Comparison of ENCODE assay signal across 8 cellular contexts in the genomic region with DNA sequence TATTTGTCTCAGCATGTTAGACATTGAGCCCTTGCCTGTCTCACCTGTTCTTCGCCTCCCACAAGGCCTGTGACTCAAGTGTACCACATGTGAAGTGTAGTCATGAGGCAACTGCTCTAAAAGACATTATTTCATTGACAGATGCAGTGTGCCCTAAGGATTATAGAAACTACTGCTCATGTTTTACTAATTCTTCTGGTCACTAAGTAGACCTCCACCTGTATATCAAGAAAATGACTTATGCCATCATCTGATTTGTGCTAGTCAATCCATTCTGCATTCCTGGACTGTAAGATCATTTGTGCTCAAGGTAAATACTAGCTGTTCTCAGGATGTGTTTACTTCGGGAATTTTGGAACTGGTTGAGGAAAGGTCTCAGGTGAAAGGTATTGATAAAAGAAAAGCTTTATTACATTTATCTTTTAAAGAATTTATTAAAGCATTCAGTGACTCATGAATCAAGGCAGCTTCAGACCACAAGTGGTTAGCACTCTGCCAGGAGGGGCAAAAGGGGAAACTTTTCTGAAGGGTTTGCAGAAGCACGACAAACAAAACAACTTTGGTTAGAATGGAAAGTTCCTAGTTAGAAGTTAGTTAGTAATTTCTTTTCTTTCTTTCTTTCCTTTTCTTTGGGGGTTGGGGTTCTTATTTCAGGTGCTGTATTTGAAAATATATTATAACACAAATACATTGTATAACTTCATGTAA.
DNase-seq lines count a peak whose midpoint lies in the region; ATAC-seq lines count a peak whose summit lies in the region.

No MANE protein-coding gene starts in this region.

- peaks cover 78% of the 10 kb centered on the region for H3K4me1 Mint-ChIP-seq in activated naive CD8-positive, alpha-beta T cell treated with anti-CD3 and anti-CD28 coated beads for 36 hours

- peak; percentile 60 for DNase-seq in activated naive CD8-positive, alpha-beta T cell treated with anti-CD3 and anti-CD28 coated beads for 36 hours
- DNase-seq in stimulated activated CD4-positive, alpha-beta T cell treated with anti-CD3 and anti-CD28 coated beads, Interleukin-1b, Interleukin-23, amount 100 ng/mL, for 24 hours (ENCODE audit: low read depth in 4 of 4, low spot score in 1 of 4): peak; percentile 7 to 41 (median 30)
- no peak for DNase-seq in NCI-H1694 (lab: John Stamatoyannopoulos, UW)
- DNase-seq in left ventricle myocardium superior: no peak
- DNase-seq in NCI-H187 (lab: John Stamatoyannopoulos, UW): no peak
- no peak for DNase-seq in NCI-H524 treated with DMSO at 0.1 percent for 48 hours (lab: John Stamatoyannopoulos, UW)

- no peaks in the 10 kb centered on the region for H3K27me3 Mint-ChIP-seq in activated naive CD8-positive, alpha-beta T cell treated with anti-CD3 and anti-CD28 coated beads for 36 hours

- intact Hi-C loops in left ventricle myocardium superior (cut with micrococcal nuclease): loop anchor here (10.0 kb wide), 1 partner anchor 531 kb away; no protein-coding TSS in a partner anchor

- peaks cover 18% of the 10 kb centered on the region for H3K36me3 Mint-ChIP-seq in activated naive CD8-positive, alpha-beta T cell treated with anti-CD3 and anti-CD28 coated beads for 36 hours

- peak overlapping the region; percentile 94 for H3K27ac Mint-ChIP-seq in activated naive CD8-positive, alpha-beta T cell treated with anti-CD3 and anti-CD28 coated beads for 36 hours

- peaks cover 11% of the 10 kb centered on the region for H3K9me3 Mint-ChIP-seq in activated naive CD8-positive, alpha-beta T cell treated with anti-CD3 and anti-CD28 coated beads for 36 hours

- ATAC-seq in GM19467 (IDR thresholded peaks at IDR 0.05; ENCODE audit: unreplicated experiment) (peak; percentile 63), HG03442 (IDR thresholded peaks at IDR 0.05; ENCODE audit: unreplicated experiment) (peak; percentile 42), left ventricle myocardium superior (no peak)

- H3K4me3 Mint-ChIP-seq in activated naive CD8-positive, alpha-beta T cell treated with anti-CD3 and anti-CD28 coated beads for 36 hours: peak overlapping the region; percentile 66

Comparison
In these comparisons a context has a peak if more than half of its experiments do, and no peak if none do; other contexts are left out.
1. DNase-seq: peak in activated naive CD8-positive, alpha-beta T cell treated with anti-CD3 and anti-CD28 coated beads for 36 hours (single experiment) and stimulated activated CD4-positive, alpha-beta T cell treated with anti-CD3 and anti-CD28 coated beads, Interleukin-1b, Interleukin-23, amount 100 ng/mL, for 24 hours (4 of 4); none in NCI-H1694 (single experiment), left ventricle myocardium superior (single experiment), NCI-H187 (0 of 2) and NCI-H524 treated with DMSO at 0.1 percent for 48 hours (single experiment).